Comparison of ENCODE assay signal across 13 cellular contexts in the genomic region with DNA sequence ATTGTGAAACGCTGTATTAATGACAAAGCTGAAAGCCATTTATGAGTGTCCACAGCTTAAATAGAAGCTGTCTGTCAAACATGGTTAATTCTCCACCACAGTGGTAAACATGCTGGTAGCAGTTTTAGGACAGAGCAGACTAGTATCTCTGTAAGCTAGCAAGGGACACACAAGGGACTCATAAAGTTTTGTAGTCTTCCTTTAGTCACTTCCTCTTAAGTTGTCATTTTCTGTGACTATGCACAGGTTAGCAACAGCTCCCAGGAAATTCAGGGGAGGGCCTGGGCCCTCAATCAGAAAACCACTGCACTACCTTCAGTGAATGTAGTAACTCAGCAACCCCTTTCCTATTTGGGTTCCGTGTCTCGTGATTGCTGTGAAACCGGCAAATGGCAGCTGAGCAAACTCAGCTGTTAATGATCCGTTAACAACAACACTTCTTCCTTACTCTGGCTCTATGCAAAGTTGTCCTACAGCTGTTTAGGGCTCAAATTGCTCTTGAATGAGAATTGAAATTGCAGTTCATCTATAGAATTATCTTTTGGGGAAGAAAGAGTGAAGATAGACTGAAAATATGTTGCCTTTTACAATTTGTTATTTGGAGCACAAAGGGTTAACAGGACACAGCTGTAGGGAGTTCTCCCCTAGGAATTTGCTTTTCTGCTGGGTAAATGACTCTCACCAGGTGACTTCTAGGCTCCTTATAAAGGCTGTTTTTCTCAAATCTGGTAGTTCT. TPM values are rescaled to one million over a fixed set of nuclear protein-coding genes. Genes with fewer than 3 reads are reported as not detected.
DNase-seq lines count a peak whose midpoint lies in the region; ATAC-seq, FAIRE-seq and TF ChIP-seq lines count a peak whose summit lies in the region.
"Had no signal": no experiment of that assay in that cellular context is flagged by ENCODE, and none has a peak within 500 bp of the region (broad histone marks: within the 10 kb centered on the region; RNA-seq: fewer than 3 reads in every experiment).

TSS of gene MMP26 (plus strand) at position 731 of the 736 bp plus-strand sequence.

- FAIRE-seq in GM12878 (lab: Jason Lieb, UNC): no peak
- FAIRE-seq: A549 had no signal

- TF ChIP-seq POLR2A in NB4 (IDR thresholded peaks at IDR 0.05; ENCODE audit: extremely low read depth, insufficient read length): no peak
- no peak for TF ChIP-seq POLR2A in GM12878 (IDR thresholded peaks at IDR 0.05; ENCODE audit: low read depth, low read length)

- H3K27ac Mint-ChIP-seq in activated naive CD4-positive, alpha-beta T cell treated with anti-CD3 and anti-CD28 coated beads for 36 hours: peak within 1 kb of the TSS; percentile 11
- no peak within 1 kb of the TSS for H3K27ac Mint-ChIP-seq in activated naive CD4-positive, alpha-beta T cell treated with anti-CD3 and anti-CD28 coated beads, Interleukin-2, amount 50 U/mL, for 72 hours
- peak within 1 kb of the TSS; percentile 8 for H3K27ac Mint-ChIP-seq in type B pancreatic cell
- H3K27ac Mint-ChIP-seq: activated naive CD8-positive, alpha-beta T cell treated with anti-CD3 and anti-CD28 coated beads, Interleukin-2, amount 10 ng/mL, durations not matched to agents 7 days and 5 days; stimulated activated memory B cell treated with anti-CD40 and anti-IgM and Interleukin-4, amounts not matched to agents 10 μg/mL and 1 μg/mL and 100 μg/mL, for 72 hours had no signal

- SMC1A ChIA-PET in GM12878 (lab: Charles Lee; ENCODE audit: uncharacterized antibody, unreplicated experiment): interaction anchor here (1.1 to 1.3 kb wide), 2 partner anchors 17 to 196 kb away, joined by 3 read pairs; no protein-coding TSS in a partner anchor

- no peak within 1 kb of the TSS for H2AFZ ChIP-seq in GM12878 (ENCODE audit: control insufficient read depth, low read depth, low read length)

- no peaks in the 10 kb centered on the region for H3K9me3 ChIP-seq in GM12878 (replicated peaks; ENCODE audit: control insufficient read depth, insufficient read depth, low read length)
- H3K9me3 ChIP-seq: A549 had no signal

- TF ChIP-seq EP300 in GM12878 (IDR thresholded peaks at IDR 0.05; ENCODE audit: borderline replicate concordance in 1 of 2, control insufficient read depth in 1 of 2, low read depth in 2 of 2, low read length in 2 of 2): no peak

- H3K4me2 ChIP-seq in GM12878 (ENCODE audit: control insufficient read depth, insufficient read depth): no peak within 1 kb of the TSS
- H3K4me2 ChIP-seq: A549 had no signal

- RAD21 ChIA-PET in GM12878 (lab: Charles Lee; ENCODE audit: unreplicated experiment): no interaction called here

- WGBS in GM12878 (ENCODE audit: insufficient coverage, insufficient replicate concordance, low lambda C conversion rate, missing lambda C conversion rate): 0% methylated on average over 5 of the region's 5 CpGs

- intact Hi-C loops in activated naive CD4-positive, alpha-beta T cell treated with anti-CD3 and anti-CD28 coated beads for 36 hours (cut with micrococcal nuclease): no loop called here
- intact Hi-C loops in GM12878 (cut with micrococcal nuclease; ENCODE audit: unreplicated experiment): loop anchor here (5.0 kb wide), 2 partner anchors 33 to 48 kb away; no protein-coding TSS in a partner anchor

- POLR2A ChIA-PET in GM12878 (lab: Charles Lee) (no interaction called here), RWPE1 (lab: Yijun Ruan, JAX; ENCODE audit: low non-redundant PET) (no interaction called here)

- H4K20me1 ChIP-seq in GM12878 (ENCODE audit: control insufficient read depth, insufficient read depth): no peaks in the 10 kb centered on the region

- BruUV-seq in GM12878 (replicated peaks; lab: Mats Ljungman, UMichigan): no TSS peak

- TF ChIP-seq CTCF in NB4 (IDR thresholded peaks at IDR 0.05; ENCODE audit: low read depth, low read length) (no peak), GM12878 (IDR thresholded peaks at IDR 0.05 in 2 of 3, conservative IDR thresholded peaks at IDR 0.05 in 1 of 3; ENCODE audit: control insufficient read depth in 2 of 3, extremely low read depth in 1 of 3, insufficient read depth in 1 of 3, low read depth in 3 of 3, low read length in 3 of 3) (no peak), type B pancreatic cell (conservative IDR thresholded peaks at IDR 0.05) (no peak), GM13976 (IDR thresholded peaks at IDR 0.05; ENCODE audit: borderline replicate concordance, control extremely low read depth, extremely low read depth, insufficient read depth, missing control alignments) (no peak), RWPE1 (conservative IDR thresholded peaks at IDR 0.05; ENCODE audit: low read depth) (no peak)

- H3K4me3 Mint-ChIP-seq in activated naive CD4-positive, alpha-beta T cell treated with anti-CD3 and anti-CD28 coated beads for 36 hours: no peak within 1 kb of the TSS
- peak within 1 kb of the TSS; percentile 8 for H3K4me3 Mint-ChIP-seq in type B pancreatic cell
- H3K4me3 Mint-ChIP-seq: activated naive CD8-positive, alpha-beta T cell treated with anti-CD3 and anti-CD28 coated beads, Interleukin-2, amount 10 ng/mL, durations not matched to agents 7 days and 5 days; stimulated activated memory B cell treated with anti-CD40 and anti-IgM and Interleukin-4, amounts not matched to agents 10 μg/mL and 1 μg/mL and 100 μg/mL, for 72 hours had no signal

- H3K4me3 ChIP-seq in NB4 (ENCODE audit: low read depth, low read length): no peak within 1 kb of the TSS
- no peak within 1 kb of the TSS for H3K4me3 ChIP-seq in GM12878
- H3K4me3 ChIP-seq: A549 had no signal

- no peaks in the 10 kb centered on the region for H3K4me1 Mint-ChIP-seq in activated naive CD4-positive, alpha-beta T cell treated with anti-CD3 and anti-CD28 coated beads for 36 hours (ENCODE audit: low read depth)
- peaks cover 9% of the 10 kb centered on the region for H3K4me1 Mint-ChIP-seq in type B pancreatic cell (ENCODE audit: unreplicated experiment)
- H3K4me1 Mint-ChIP-seq: activated naive CD8-positive, alpha-beta T cell treated with anti-CD3 and anti-CD28 coated beads, Interleukin-2, amount 10 ng/mL, durations not matched to agents 7 days and 5 days; stimulated activated memory B cell treated with anti-CD40 and anti-IgM and Interleukin-4, amounts not matched to agents 10 μg/mL and 1 μg/mL and 100 μg/mL, for 72 hours had no signal

- CTCF ChIA-PET in activated naive CD4-positive, alpha-beta T cell treated with anti-CD3 and anti-CD28 coated beads for 36 hours (lab: Charles Lee): interaction anchor here (1.6 kb wide), 1 partner anchor 67 kb away, joined by 4 read pairs; the partner anchor contains the start of gene OR51D1
- CTCF ChIA-PET in GM12878 (lab: Yijun Ruan, JAX): interaction anchor here (1.2 kb wide), 1 partner anchor 11 kb away, joined by 5 read pairs; no protein-coding TSS in a partner anchor
- CTCF ChIA-PET in RWPE1 (lab: Yijun Ruan, JAX): interaction anchor here (0.6 kb wide), 1 partner anchor 13 kb away, joined by 3 read pairs; no protein-coding TSS in a partner anchor

- peaks cover 29% of the 10 kb centered on the region for H3K27me3 Mint-ChIP-seq in activated naive CD4-positive, alpha-beta T cell treated with anti-CD3 and anti-CD28 coated beads for 36 hours (ENCODE audit: low read depth)
- no peaks in the 10 kb centered on the region for H3K27me3 Mint-ChIP-seq in type B pancreatic cell

- H3K36me3 ChIP-seq in GM12878 (ENCODE audit: control insufficient read depth in 2 of 2, insufficient read depth in 2 of 2, low read length in 1 of 2): no peaks in the 10 kb centered on the region

- no peaks in the 10 kb centered on the region for H3K9me3 Mint-ChIP-seq in activated naive CD4-positive, alpha-beta T cell treated with anti-CD3 and anti-CD28 coated beads for 36 hours
- no peaks in the 10 kb centered on the region for H3K9me3 Mint-ChIP-seq in activated naive CD4-positive, alpha-beta T cell treated with anti-CD3 and anti-CD28 coated beads, Interleukin-2, amount 50 U/mL, for 72 hours
- H3K9me3 Mint-ChIP-seq in type B pancreatic cell: no peaks in the 10 kb centered on the region
- H3K9me3 Mint-ChIP-seq: activated naive CD8-positive, alpha-beta T cell treated with anti-CD3 and anti-CD28 coated beads, Interleukin-2, amount 10 ng/mL, durations not matched to agents 7 days and 5 days; stimulated activated memory B cell treated with anti-CD40 and anti-IgM and Interleukin-4, amounts not matched to agents 10 μg/mL and 1 μg/mL and 100 μg/mL, for 72 hours had no signal

- in situ Hi-C loops in GM12878 (cut with MboI) (no loop called here), GM13976 (cut with MboI; ENCODE audit: low sequenced_read_pairs, unreplicated experiment) (no loop called here)

- no peak within 1 kb of the TSS for H3K27ac ChIP-seq in GM12878 (ENCODE audit: control insufficient read depth, insufficient read depth)
- no peak within 1 kb of the TSS for H3K27ac ChIP-seq in RWPE1
- H3K27ac ChIP-seq: A549 had no signal

- no peaks in the 10 kb centered on the region for H3K36me3 Mint-ChIP-seq in activated naive CD4-positive, alpha-beta T cell treated with anti-CD3 and anti-CD28 coated beads for 36 hours (ENCODE audit: low read depth)
- no peaks in the 10 kb centered on the region for H3K36me3 Mint-ChIP-seq in activated naive CD4-positive, alpha-beta T cell treated with anti-CD3 and anti-CD28 coated beads, Interleukin-2, amount 50 U/mL, for 72 hours
- no peaks in the 10 kb centered on the region for H3K36me3 Mint-ChIP-seq in type B pancreatic cell
- H3K36me3 Mint-ChIP-seq: activated naive CD8-positive, alpha-beta T cell treated with anti-CD3 and anti-CD28 coated beads, Interleukin-2, amount 10 ng/mL, durations not matched to agents 7 days and 5 days; stimulated activated memory B cell treated with anti-CD40 and anti-IgM and Interleukin-4, amounts not matched to agents 10 μg/mL and 1 μg/mL and 100 μg/mL, for 72 hours had no signal

- no peaks in the 10 kb centered on the region for H3K79me2 ChIP-seq in GM12878 (ENCODE audit: control insufficient read depth, insufficient read depth, low read length)

- H3K4me1 ChIP-seq in GM12878 (ENCODE audit: control insufficient read depth, insufficient read depth, low read length): no peaks in the 10 kb centered on the region; the same call in none of the 2 replicates
- H3K4me1 ChIP-seq: A549 had no signal

- no peak for ATAC-seq in activated naive CD4-positive, alpha-beta T cell treated with anti-CD3 and anti-CD28 coated beads, Interleukin-2, amount 50 U/mL, for 72 hours
- peak; percentile 44 for ATAC-seq in GM12878
- ATAC-seq: A549; stimulated activated memory B cell treated with anti-CD40 and anti-IgM and Interleukin-4, amounts not matched to agents 10 μg/mL and 1 μg/mL and 100 μg/mL, for 72 hours had no signal

- H3K27me3 ChIP-seq in GM12878 (replicated peaks in 1 of 2; ENCODE audit: control insufficient read depth in 2 of 2, insufficient read depth in 2 of 2, low read length in 1 of 2): no peaks in the 10 kb centered on the region; a peak in 1 of 4 replicates

- no peak within 1 kb of the TSS for H3K9ac ChIP-seq in GM12878 (ENCODE audit: control insufficient read depth, insufficient read depth, low read length)

- no peak for TF ChIP-seq RAD21 in GM12878 (IDR thresholded peaks at IDR 0.05; ENCODE audit: insufficient read depth, low read depth, low read length)

- DNase-seq in activated naive CD4-positive, alpha-beta T cell treated with anti-CD3 and anti-CD28 coated beads for 36 hours: no peak
- DNase-seq in activated naive CD4-positive, alpha-beta T cell treated with anti-CD3 and anti-CD28 coated beads, Interleukin-2, amount 50 U/mL, for 72 hours (ENCODE audit: low spot score in 2 of 2): no peak
- DNase-seq in NB4 (ENCODE audit: low read depth): peak; percentile 90
- DNase-seq in GM12878 (ENCODE audit: low read depth, low spot score): no peak
- no peak for DNase-seq in type B pancreatic cell (ENCODE audit: extremely low spot score, unreplicated experiment)
- no peak for DNase-seq in hepatic stellate cell (ENCODE audit: low spot score)
- DNase-seq in GM13976 (ENCODE audit: low spot score): no peak
- no peak for DNase-seq in RWPE1 (ENCODE audit: low spot score)
- DNase-seq: activated naive CD8-positive, alpha-beta T cell treated with anti-CD3 and anti-CD28 coated beads, Interleukin-2, amount 10 ng/mL, durations not matched to agents 7 days and 5 days had no signal

RNA-seq across cellular contexts. Expression of gene MMP26, which starts in this region (rescaled TPM):
- not detected for total RNA-seq in activated naive CD4-positive, alpha-beta T cell treated with anti-CD3 and anti-CD28 coated beads for 36 hours
- total RNA-seq in activated naive CD4-positive, alpha-beta T cell treated with anti-CD3 and anti-CD28 coated beads, Interleukin-2, amount 50 U/mL, for 72 hours: not detected
- total RNA-seq in GM12878 (2013; cell fraction: nucleolus; rRNA removed): not detected in 2 replicates
- total RNA-seq in GM12878 (2014; rRNA removed): not detected in 2 replicates
- not detected in 2 replicates for total RNA-seq in GM12878 (2014; rRNA removed; fragmentation: Illumina TruSeq; extraction: Trizol)
- not detected in 2 replicates for total RNA-seq in GM12878 (2021)
- not detected for polyA plus RNA-seq in GM12878 (2011; ENCODE audit: low read depth)
- not detected in 2 replicates for polyA plus RNA-seq in GM12878 (2011; rRNA removed)
- not detected in 2 replicates for polyA plus RNA-seq in GM12878 (2011; cell fraction: cytosol; rRNA removed)
- not detected in 2 replicates for polyA plus RNA-seq in GM12878 (2011; cell fraction: nucleus; rRNA removed)
- not detected in 2 replicates for polyA plus RNA-seq in GM12878 (2012)
- polyA plus RNA-seq in GM12878 (2014; fragmentation: Illumina TruSeq; extraction: Trizol): not detected in 2 replicates
- not detected for polyA plus RNA-seq in GM12878 (2014; fragmentation: Nextera tagmentation; extraction: Ambion mirVana)
- not detected in 2 replicates for polyA plus RNA-seq in GM12878 (2014; rRNA removed)
- polyA plus RNA-seq in GM12878 (2016; fragmentation: Nextera tagmentation; extraction: Ambion mirVana): not detected
- polyA minus RNA-seq in GM12878 (2011; rRNA and poly(A)+ RNA removed): not detected in 2 replicates
- polyA minus RNA-seq in GM12878 (2011; cell fraction: cytosol; rRNA and poly(A)+ RNA removed): not detected in 2 replicates
- not detected in 2 replicates for polyA minus RNA-seq in GM12878 (2011; cell fraction: nucleus; rRNA and poly(A)+ RNA removed)
- not detected in 2 replicates for total RNA-seq in type B pancreatic cell (ENCODE audit: low replicate concordance)
- total RNA-seq: activated naive CD8-positive, alpha-beta T cell treated with anti-CD3 and anti-CD28 coated beads, Interleukin-2, amount 10 ng/mL, durations not matched to agents 7 days and 5 days; fibroblast of lung; posterior vena cava had no signal
- polyA plus RNA-seq: A549, fibroblast of lung had no signal

Comparison
In these comparisons a context has a peak if more than half of its experiments do, and no peak if none do; other contexts are left out.
1. H3K27ac Mint-ChIP-seq: peak in activated naive CD4-positive, alpha-beta T cell treated with anti-CD3 and anti-CD28 coated beads for 36 hours (single experiment) and type B pancreatic cell (single experiment); none in activated naive CD4-positive, alpha-beta T cell treated with anti-CD3 and anti-CD28 coated beads, Interleukin-2, amount 50 U/mL, for 72 hours (0 of 2).
2. Peak in ATAC-seq in GM12878; RNA of the gene not detected or under 1 TPM.